18 cellular contexts compared by ENCODE assay signal in genomic region chr6:108570518-108570917, GRCh38. TPM values are rescaled to one million over a fixed set of nuclear protein-coding genes. Genes with fewer than 3 reads are reported as not detected.
DNase-seq lines count a peak whose midpoint lies in the region; ATAC-seq, FAIRE-seq and TF ChIP-seq lines count a peak whose summit lies in the region.
"Had no signal": no experiment of that assay in that cellular context is flagged by ENCODE, and none has a peak within 500 bp of the region (broad histone marks: within the 10 kb centered on the region; RNA-seq: fewer than 3 reads in every experiment).

No MANE protein-coding gene starts in this region.

- TF ChIP-seq CTCF in GM13977 (IDR thresholded peaks at IDR 0.05; ENCODE audit: extremely low read depth, insufficient read depth, missing control alignments) (peak; percentile 6), PC-9 (conservative IDR thresholded peaks at IDR 0.05) (0 out of 2 replicates have a peak, but pooled peaks have one; percentile 26)

- DNase-seq in GM13977 (ENCODE audit: low spot score), result no peak
- peak in 1 of 2 experiments; percentile 38 for DNase-seq in PC-9
- DNase-seq in fibroblast of peridontal ligament (ENCODE audit: extremely low read depth), result peak; percentile 57
- DNase-seq in OCI-M2 (lab: John Stamatoyannopoulos, UW; ENCODE audit: unreplicated experiment), result no peak
- no peak for DNase-seq in NCI-H128 (lab: John Stamatoyannopoulos, UW; ENCODE audit: unreplicated experiment)
- DNase-seq in D341Med (ENCODE audit: low spot score), result no peak
- DNase-seq: activated CD4-positive, alpha-beta T cell treated with anti-CD3 and anti-CD28 coated beads, Interleukin-2, amount 10 ng/mL, durations not matched to agents 24 days and 14 days; activated T-cell treated with anti-CD3 and anti-CD28 coated beads for 4 hours; H7; immature natural killer cell; NCI-H187 treated with DMSO at 0.1 percent for 48 hours; stimulated activated CD4-positive, alpha-beta T cell treated with anti-CD3 and anti-CD28 coated beads, Interleukin-2, amount 100 ng/mL, for 48 hours; testis had no signal

- H3K9me3 ChIP-seq in PC-9 (ENCODE audit: insufficient read depth, low read depth), result no peaks in the 10 kb centered on the region
- H3K9me3 ChIP-seq: testis had no signal

- ATAC-seq in GM19351 (IDR thresholded peaks at IDR 0.05; ENCODE audit: unreplicated experiment), result no peak
- ATAC-seq: activated naive CD4-positive, alpha-beta T cell treated with anti-CD3 and anti-CD28 coated beads, Interleukin-2, amount 50 U/mL, for 72 hours; sciatic nerve had no signal

- no peak overlapping the region for H3K27ac ChIP-seq in PC-9
- H3K27ac ChIP-seq: KMS-11, testis had no signal

- BruUV-seq in PC-9 (replicated peaks; lab: Mats Ljungman, UMichigan), result no TSS peak

- H3K9me2 ChIP-seq in PC-9 (ENCODE audit: insufficient read depth), result no peaks in the 10 kb centered on the region

- peaks cover 61% of the 10 kb centered on the region for H3K36me3 ChIP-seq in PC-9 (ENCODE audit: low read depth)

- POLR2A ChIA-PET in PC-9 (lab: Charles Lee; ENCODE audit: unreplicated experiment), result interaction anchor here (0.6 kb wide), 1 partner anchor 11 kb away, joined by 4 read pairs; no protein-coding TSS in a partner anchor

- H4K20me1 ChIP-seq in PC-9 (ENCODE audit: insufficient read depth), result peaks cover 94% of the 10 kb centered on the region

- intact Hi-C loops in PC-9 (cut with micrococcal nuclease; ENCODE audit: unreplicated experiment), result no loop called here

- no peak overlapping the region for H3K4me3 ChIP-seq in PC-9
- H3K4me3 ChIP-seq: testis had no signal

- CTCF ChIA-PET in PC-9 (lab: Charles Lee), result no interaction called here

- peaks cover 100% of the 10 kb centered on the region for H3K79me2 ChIP-seq in PC-9 (ENCODE audit: low read depth)

- no peak overlapping the region for H3K4me2 ChIP-seq in PC-9
- H3K4me2 ChIP-seq: KMS-11 had no signal

- peak; percentile 29 for FAIRE-seq in A204.1 (lab: Jason Lieb, UNC)

- H3K27me3 ChIP-seq in PC-9 (ENCODE audit: insufficient read depth, low read depth), result no peaks in the 10 kb centered on the region
- H3K27me3 ChIP-seq: testis had no signal

- peaks cover 38% of the 10 kb centered on the region for H3F3A ChIP-seq in PC-9 (ENCODE audit: insufficient read depth, low read depth)

- peaks cover 21% of the 10 kb centered on the region for H3K4me1 ChIP-seq in PC-9 (replicated peaks; ENCODE audit: insufficient read depth)

- H2AFZ ChIP-seq in PC-9, result no peak overlapping the region

- in situ Hi-C loops in GM13977 (cut with MboI; ENCODE audit: low pct_unique_long_range_greater_than_20kb, low sequenced_read_pairs, unreplicated experiment), result no loop called here

RNA-seq across cellular contexts. Expression of gene FOXO3, which starts 9.8 kb away (rescaled TPM):
- total RNA-seq in PC-9 (2021), result 56.2 and 59.4 TPM in 2 replicates
